In the genomic region with DNA sequence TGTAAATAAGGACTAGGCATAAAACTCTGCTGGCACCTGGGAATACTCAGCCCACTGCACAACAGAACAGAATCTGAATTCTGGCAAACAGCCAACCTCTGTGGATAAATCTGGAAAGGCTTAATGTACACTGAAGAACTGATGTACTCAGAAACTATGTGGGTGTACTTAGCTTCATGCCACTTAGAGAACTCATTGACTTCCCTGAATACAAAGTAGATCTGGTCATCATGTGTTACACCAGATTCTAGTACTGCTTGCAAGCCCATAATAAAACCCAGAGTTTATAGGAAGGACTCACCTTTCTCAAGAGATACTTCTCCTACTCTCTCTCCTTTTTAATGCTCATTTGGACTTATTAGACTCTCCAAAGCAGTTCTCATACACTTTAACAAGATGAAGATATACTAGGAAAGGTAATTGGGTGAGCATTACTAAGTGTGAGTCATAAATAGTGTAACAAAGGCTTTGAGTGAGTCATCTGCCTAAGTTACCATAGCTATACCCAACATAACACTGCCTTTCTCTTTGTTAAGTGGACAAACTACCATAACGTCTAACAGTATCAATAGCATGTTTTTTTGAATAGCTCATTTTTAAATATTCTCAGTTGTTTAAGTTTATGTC, we compare ENCODE assay signal across 8 cellular contexts.
DNase-seq lines count a peak whose midpoint lies in the region; ATAC-seq and TF ChIP-seq lines count a peak whose summit lies in the region.

No MANE protein-coding gene starts in this region.

- CTCF ChIA-PET in activated naive CD4-positive, alpha-beta T cell treated with anti-CD3 and anti-CD28 coated beads, Interleukin-2, amount 10 ng/mL, durations not matched to agents 7 days and 5 days (lab: Charles Lee) = interaction anchor here (3.2 kb wide), 1 partner anchor 14 kb away, joined by 13 read pairs; no protein-coding TSS in a partner anchor
- CTCF ChIA-PET in PC-9 (lab: Charles Lee) = interaction anchor here (1.0 kb wide), 1 partner anchor 411 kb away, joined by 3 read pairs; no protein-coding TSS in a partner anchor

- H3K9me2 ChIP-seq in PC-9 (ENCODE audit: insufficient read depth) = no peaks in the 10 kb centered on the region

- H3K9me3 Mint-ChIP-seq in activated naive CD4-positive, alpha-beta T cell treated with anti-CD3 and anti-CD28 coated beads, Interleukin-2, amount 50 U/mL, for 72 hours = no peaks in the 10 kb centered on the region
- H3K9me3 Mint-ChIP-seq in activated naive CD4-positive, alpha-beta T cell treated with anti-CD3 and anti-CD28 coated beads, Interleukin-2, amount 10 ng/mL, durations not matched to agents 7 days and 5 days = no peaks in the 10 kb centered on the region

- no peaks in the 10 kb centered on the region for H3K36me3 Mint-ChIP-seq in activated naive CD4-positive, alpha-beta T cell treated with anti-CD3 and anti-CD28 coated beads, Interleukin-2, amount 50 U/mL, for 72 hours
- no peaks in the 10 kb centered on the region for H3K36me3 Mint-ChIP-seq in activated naive CD4-positive, alpha-beta T cell treated with anti-CD3 and anti-CD28 coated beads, Interleukin-2, amount 10 ng/mL, durations not matched to agents 7 days and 5 days

- POLR2A ChIA-PET in PC-9 (lab: Charles Lee; ENCODE audit: unreplicated experiment) = interaction anchor here (0.5 to 0.6 kb wide), 3 partner anchors 142 to 524 kb away, joined by 3 to 4 read pairs (median 3); no protein-coding TSS in a partner anchor

- H4K20me1 ChIP-seq in PC-9 (ENCODE audit: insufficient read depth) = no peaks in the 10 kb centered on the region

- no peak overlapping the region for H2AFZ ChIP-seq in PC-9

- TSS peak; percentile 69 for BruUV-seq in PC-9 (replicated peaks; lab: Mats Ljungman, UMichigan)

- H3K4me2 ChIP-seq in PC-9 = peak overlapping the region; percentile 49

- ATAC-seq in activated naive CD4-positive, alpha-beta T cell treated with anti-CD3 and anti-CD28 coated beads, Interleukin-2, amount 50 U/mL, for 72 hours = peak; percentile 98 to 99
- peak; percentile 88 for ATAC-seq in HG03442 (IDR thresholded peaks at IDR 0.05; ENCODE audit: unreplicated experiment)
- ATAC-seq in stimulated activated naive CD8-positive, alpha-beta T cell treated with anti-CD3 and anti-CD28 coated beads, Interleukin-15, Interleukin-2, amounts not matched to agents 100 U/mL and 50 U/mL, for 24 hours = peak; percentile 97

- H3K4me3 ChIP-seq in PC-9 = no peak overlapping the region

- H3K27me3 Mint-ChIP-seq in activated naive CD4-positive, alpha-beta T cell treated with anti-CD3 and anti-CD28 coated beads, Interleukin-2, amount 10 ng/mL, durations not matched to agents 7 days and 5 days = peaks cover 5% of the 10 kb centered on the region

- peak in 1 of 2 donors; percentile 14 for DNase-seq in activated naive CD4-positive, alpha-beta T cell treated with anti-CD3 and anti-CD28 coated beads, Interleukin-2, amount 50 U/mL, for 72 hours (ENCODE audit: low spot score in 2 of 2)
- no peak for DNase-seq in activated naive CD4-positive, alpha-beta T cell treated with anti-CD3 and anti-CD28 coated beads, Interleukin-2, amount 10 ng/mL, durations not matched to agents 7 days and 5 days
- DNase-seq in PC-9 = peak; percentile 50 to 93
- peak; percentile 94 for DNase-seq in fibroblast of peridontal ligament (ENCODE audit: extremely low read depth)
- no peak for DNase-seq in stimulated activated naive CD8-positive, alpha-beta T cell treated with anti-CD3 and anti-CD28 coated beads, Interleukin-15, Interleukin-2, amounts not matched to agents 100 U/mL and 50 U/mL, for 24 hours
- no peak for DNase-seq in cerebellum (ENCODE audit: low spot score)
- no peak for DNase-seq in T-helper 9 cell

- H3K36me3 ChIP-seq in PC-9 (ENCODE audit: low read depth) = no peaks in the 10 kb centered on the region

- intact Hi-C loops in PC-9 (cut with micrococcal nuclease; ENCODE audit: unreplicated experiment) = loop anchor here (1.0 to 10.0 kb wide), 4 partner anchors 85 to 306 kb away; partner anchors contain the start of gene MDFIC

- no peak for TF ChIP-seq CTCF in PC-9 (conservative IDR thresholded peaks at IDR 0.05)

- H3K4me3 Mint-ChIP-seq in activated naive CD4-positive, alpha-beta T cell treated with anti-CD3 and anti-CD28 coated beads, Interleukin-2, amount 10 ng/mL, durations not matched to agents 7 days and 5 days = no peak overlapping the region

- peaks cover 23% of the 10 kb centered on the region for H3K4me1 ChIP-seq in PC-9 (replicated peaks; ENCODE audit: insufficient read depth)

- no peaks in the 10 kb centered on the region for H3K79me2 ChIP-seq in PC-9 (ENCODE audit: low read depth)

- peak overlapping the region; percentile 80 for H3K27ac ChIP-seq in PC-9

- H3K4me1 Mint-ChIP-seq in activated naive CD4-positive, alpha-beta T cell treated with anti-CD3 and anti-CD28 coated beads, Interleukin-2, amount 10 ng/mL, durations not matched to agents 7 days and 5 days = peaks cover 20% of the 10 kb centered on the region

- H3K27ac Mint-ChIP-seq in activated naive CD4-positive, alpha-beta T cell treated with anti-CD3 and anti-CD28 coated beads, Interleukin-2, amount 50 U/mL, for 72 hours = peak overlapping the region in 1 of 2 donors; percentile 86
- no peak overlapping the region for H3K27ac Mint-ChIP-seq in activated naive CD4-positive, alpha-beta T cell treated with anti-CD3 and anti-CD28 coated beads, Interleukin-2, amount 10 ng/mL, durations not matched to agents 7 days and 5 days

- peaks cover 13% of the 10 kb centered on the region; the same call in 1 of the 2 replicates for H3K9me3 ChIP-seq in PC-9 (ENCODE audit: insufficient read depth, low read depth)

- H3F3A ChIP-seq in PC-9 (ENCODE audit: insufficient read depth, low read depth) = peaks cover 12% of the 10 kb centered on the region

- no peaks in the 10 kb centered on the region for H3K27me3 ChIP-seq in PC-9 (ENCODE audit: insufficient read depth, low read depth)

Comparison
In these comparisons a context has a peak if more than half of its experiments do, and no peak if none do; other contexts are left out.
1. DNase-seq: peak in PC-9 (2 of 2) and fibroblast of peridontal ligament (single experiment); none in activated naive CD4-positive, alpha-beta T cell treated with anti-CD3 and anti-CD28 coated beads, Interleukin-2, amount 10 ng/mL, durations not matched to agents 7 days and 5 days (single experiment), stimulated activated naive CD8-positive, alpha-beta T cell treated with anti-CD3 and anti-CD28 coated beads, Interleukin-15, Interleukin-2, amounts not matched to agents 100 U/mL and 50 U/mL, for 24 hours (single experiment), cerebellum (single experiment) and T-helper 9 cell (single experiment).
2. Peak in every context shown above with its lines, with median percentiles within 50 percentile points of each other: ATAC-seq.